In genomic region chr10:8365935-8366911, GRCh38 we compare ENCODE assay signal across 9 cellular contexts.
DNase-seq lines count a peak whose midpoint lies in the region; ATAC-seq and TF ChIP-seq lines count a peak whose summit lies in the region.
"Had no signal": no experiment of that assay in that cellular context is flagged by ENCODE, and none has a peak within 500 bp of the region (broad histone marks: within the 10 kb centered on the region; RNA-seq: fewer than 3 reads in every experiment).

No MANE protein-coding gene starts in this region.

- H3K4me2 ChIP-seq in fibroblast of lung (ENCODE audit: extremely low read depth, insufficient read depth, low read length), result no peak overlapping the region

- DNase-seq in activated CD4-positive, alpha-beta T cell treated with anti-CD3 and anti-CD28 coated beads for 48 hours, result peak; percentile 67
- DNase-seq in fibroblast of lung (ENCODE audit: low read depth in 2 of 2), result peak; percentile 25 to 99
- DNase-seq in stimulated activated CD8-positive, alpha-beta memory T cell treated with anti-CD3 and anti-CD28 coated beads, Interleukin-12 subunit alpha, Interleukin-12 subunit beta, amount 100 ng/mL, for 4 hours (ENCODE audit: low read depth), result peak; percentile 14
- no peak for DNase-seq in NCI-H2227 treated with DMSO at 0.1 percent for 48 hours (lab: John Stamatoyannopoulos, UW)
- no peak for DNase-seq in HEK293T (ENCODE audit: extremely low spot score)
- no peak for DNase-seq in COLO668 (lab: John Stamatoyannopoulos, UW; ENCODE audit: unreplicated experiment)

- no peak overlapping the region for H3K4me3 ChIP-seq in fibroblast of lung (replicated peaks in 1 of 4; ENCODE audit: control extremely low read depth in 1 of 4, insufficient read depth in 1 of 4, low read depth in 3 of 4, low read length in 4 of 4)

- H3K79me2 ChIP-seq in fibroblast of lung (ENCODE audit: control insufficient read depth, insufficient read depth, low read length), result no peaks in the 10 kb centered on the region

- H4K20me1 ChIP-seq in fibroblast of lung (ENCODE audit: control insufficient read depth, extremely low read depth, insufficient read depth, low read length), result no peaks in the 10 kb centered on the region

- no peaks in the 10 kb centered on the region for H3K4me1 ChIP-seq in fibroblast of lung (ENCODE audit: control insufficient read depth, extremely low read depth, insufficient read depth, low read length)

- CTCF ChIA-PET in HEK293T (lab: Yijun Ruan, JAX), result interaction anchor here (0.6 kb wide), 1 partner anchor 1102 kb away, joined by 3 read pairs; no protein-coding TSS in a partner anchor

- no peaks in the 10 kb centered on the region for H3K9me3 ChIP-seq in fibroblast of lung (ENCODE audit: control insufficient read depth, insufficient read depth, low read depth, low read length)

- H3K9ac ChIP-seq in fibroblast of lung (ENCODE audit: insufficient read depth, low read length), result no peak overlapping the region

- no peaks in the 10 kb centered on the region for H3K27me3 ChIP-seq in fibroblast of lung (ENCODE audit: control insufficient read depth, insufficient read depth, low read length)

- H2AFZ ChIP-seq in fibroblast of lung (ENCODE audit: low read length), result no peak overlapping the region

- POLR2A ChIA-PET in HEK293T (lab: Yijun Ruan, JAX), result no interaction called here

- H3K36me3 ChIP-seq in fibroblast of lung (ENCODE audit: control insufficient read depth, insufficient read depth, low read length), result no peaks in the 10 kb centered on the region

- H3K27ac ChIP-seq in fibroblast of lung (ENCODE audit: insufficient read depth, low read length), result no peak overlapping the region

- TF ChIP-seq CTCF in fibroblast of lung (conservative IDR thresholded peaks at IDR 0.05 in 1 of 2, IDR thresholded peaks at IDR 0.05 in 1 of 2; ENCODE audit: low read depth in 1 of 2, low read length in 2 of 2), result no peak

- peak; percentile 27 for ATAC-seq in HG03432 (IDR thresholded peaks at IDR 0.05; ENCODE audit: unreplicated experiment)
- ATAC-seq in HG02852 (IDR thresholded peaks at IDR 0.05; ENCODE audit: unreplicated experiment), result no peak
- ATAC-seq: HCT116 had no signal

TF ChIP-seq in HEK293T, 16 proteins besides CTCF, POLR2A, EP300 and RAD21:
- TF ChIP-seq BHLHE40 (IDR thresholded peaks at IDR 0.05; ENCODE audit: borderline replicate concordance), result no peak
- TF ChIP-seq SUZ12 (IDR thresholded peaks at IDR 0.05), result no peak
- no peak for TF ChIP-seq HDGF (IDR thresholded peaks at IDR 0.05; ENCODE audit: borderline replicate concordance)
- TF ChIP-seq CTBP1 (IDR thresholded peaks at IDR 0.05; ENCODE audit: borderline replicate concordance), result no peak
- no peak for TF ChIP-seq FOXA1 (IDR thresholded peaks at IDR 0.05)
- TF ChIP-seq TARDBP (IDR thresholded peaks at IDR 0.05), result no peak
- TF ChIP-seq SP1 (IDR thresholded peaks at IDR 0.05), result no peak

Comparison
In these comparisons a context has a peak if more than half of its experiments do, and no peak if none do; other contexts are left out.
1. DNase-seq: peak in activated CD4-positive, alpha-beta T cell treated with anti-CD3 and anti-CD28 coated beads for 48 hours (single experiment), fibroblast of lung (2 of 2) and stimulated activated CD8-positive, alpha-beta memory T cell treated with anti-CD3 and anti-CD28 coated beads, Interleukin-12 subunit alpha, Interleukin-12 subunit beta, amount 100 ng/mL, for 4 hours (single experiment); none in NCI-H2227 treated with DMSO at 0.1 percent for 48 hours (single experiment), HEK293T (single experiment) and COLO668 (single experiment).